In the genomic region with DNA sequence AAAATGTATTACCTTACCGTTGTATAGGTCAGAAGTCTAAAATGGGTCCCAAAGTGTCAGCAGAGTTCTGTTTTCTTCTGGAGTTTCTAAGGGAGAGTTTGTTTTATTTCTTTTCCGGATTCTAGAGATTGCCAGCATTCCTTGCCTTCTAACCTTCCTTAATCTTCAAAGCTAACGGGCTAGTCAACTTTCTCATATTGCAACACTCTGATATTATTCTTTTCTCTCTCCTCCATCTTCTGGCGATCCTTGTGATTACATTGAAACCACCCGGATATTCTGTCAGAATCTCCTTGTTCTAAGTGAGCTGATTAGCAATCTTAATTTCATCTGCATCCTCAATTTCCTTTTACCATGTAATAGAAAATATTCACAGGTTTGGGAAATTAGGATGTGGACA, we compare ENCODE assay signal across 21 cellular contexts. TPM values are rescaled to one million over a fixed set of nuclear protein-coding genes. Genes with fewer than 3 reads are reported as not detected.
DNase-seq lines count a peak whose midpoint lies in the region; ATAC-seq and TF ChIP-seq lines count a peak whose summit lies in the region.
"Had no signal": no experiment of that assay in that cellular context is flagged by ENCODE, and none has a peak within 500 bp of the region (broad histone marks: within the 10 kb centered on the region; RNA-seq: fewer than 3 reads in every experiment).

No MANE protein-coding gene starts in this region.

- peak; percentile 4 for DNase-seq in HuH-7.5 (ENCODE audit: low spot score)
- DNase-seq in cardiac fibroblast (ENCODE audit: low read depth in 2 of 2) = peak; percentile 40 to 49
- peak; percentile 4 for DNase-seq in myocyte (ENCODE audit: low read depth)
- DNase-seq in activated CD8-positive, alpha-beta memory T cell treated with anti-CD3 and anti-CD28 coated beads, Interleukin-2, amount 50 U/mL, for 48 hours = no peak
- DNase-seq in HCEC 1CT = no peak
- DNase-seq in amniotic stem cell (lab: John Stamatoyannopoulos, UW) = no peak
- DNase-seq: AML-193; C1 segment of cervical spinal cord; CD8-positive, alpha-beta T cell; DMS153; GOT3; Kasumi-1; MG63; NCI-H1694 treated with DMSO at 0.1 percent for 48 hours; NCI-H510A treated with DMSO at 0.1 percent for 48 hours; NCI-H774; SJCRH30 had no signal

- TF ChIP-seq CTCF in cardiac fibroblast (IDR thresholded peaks at IDR 0.05; ENCODE audit: low read depth, low read length) = no peak

- no peak overlapping the region for H3K4me3 ChIP-seq in cardiac fibroblast (replicated peaks in 1 of 2; ENCODE audit: low read depth in 2 of 2, low read length in 2 of 2)
- H3K4me3 ChIP-seq: MG63, SJCRH30 had no signal

- no peak for ATAC-seq in SK-N-SH treated with all-trans-retinoic acid at 6 μM for 48 hours
- ATAC-seq: CD8-positive, alpha-beta T cell; HCT116 had no signal

TF ChIP-seq in SK-N-SH treated with all-trans-retinoic acid at 6 μM for 48 hours, 23 proteins besides CTCF, POLR2A, EP300 and RAD21:
- TF ChIP-seq ARNTL (CRISPR knock-in tag; IDR thresholded peaks at IDR 0.05; ENCODE audit: borderline replicate concordance, low read depth) (no peak), CSDC2 (CRISPR knock-in tag; IDR thresholded peaks at IDR 0.05) (no peak), RARB (CRISPR knock-in tag; IDR thresholded peaks at IDR 0.05) (no peak), ESRRG (CRISPR knock-in tag; IDR thresholded peaks at IDR 0.05) (no peak), ZNF565 (CRISPR knock-in tag; conservative IDR thresholded peaks at IDR 0.05; ENCODE audit: low read depth) (no peak), BACH2 (CRISPR knock-in tag; IDR thresholded peaks at IDR 0.05; ENCODE audit: borderline replicate concordance) (no peak), GLIS3 (CRISPR knock-in tag; IDR thresholded peaks at IDR 0.05) (no peak), TCF4 (CRISPR knock-in tag; IDR thresholded peaks at IDR 0.05; ENCODE audit: borderline replicate concordance) (no peak), ZFP30 (CRISPR knock-in tag; IDR thresholded peaks at IDR 0.05) (no peak), ZNF70 (CRISPR knock-in tag; IDR thresholded peaks at IDR 0.05) (no peak)
- TF ChIP-seq, protein P1, sequence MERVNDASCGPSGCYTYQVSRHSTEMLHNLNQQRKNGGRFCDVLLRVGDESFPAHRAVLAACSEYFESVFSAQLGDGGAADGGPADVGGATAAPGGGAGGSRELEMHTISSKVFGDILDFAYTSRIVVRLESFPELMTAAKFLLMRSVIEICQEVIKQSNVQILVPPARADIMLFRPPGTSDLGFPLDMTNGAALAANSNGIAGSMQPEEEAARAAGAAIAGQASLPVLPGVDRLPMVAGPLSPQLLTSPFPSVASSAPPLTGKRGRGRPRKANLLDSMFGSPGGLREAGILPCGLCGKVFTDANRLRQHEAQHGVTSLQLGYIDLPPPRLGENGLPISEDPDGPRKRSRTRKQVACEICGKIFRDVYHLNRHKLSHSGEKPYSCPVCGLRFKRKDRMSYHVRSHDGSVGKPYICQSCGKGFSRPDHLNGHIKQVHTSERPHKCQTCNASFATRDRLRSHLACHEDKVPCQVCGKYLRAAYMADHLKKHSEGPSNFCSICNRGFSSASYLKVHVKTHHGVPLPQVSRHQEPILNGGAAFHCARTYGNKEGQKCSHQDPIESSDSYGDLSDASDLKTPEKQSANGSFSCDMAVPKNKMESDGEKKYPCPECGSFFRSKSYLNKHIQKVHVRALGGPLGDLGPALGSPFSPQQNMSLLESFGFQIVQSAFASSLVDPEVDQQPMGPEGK (CRISPR knock-in tag; IDR thresholded peaks at IDR 0.05; ENCODE audit: borderline replicate concordance) = no peak
- TF ChIP-seq, protein P2, sequence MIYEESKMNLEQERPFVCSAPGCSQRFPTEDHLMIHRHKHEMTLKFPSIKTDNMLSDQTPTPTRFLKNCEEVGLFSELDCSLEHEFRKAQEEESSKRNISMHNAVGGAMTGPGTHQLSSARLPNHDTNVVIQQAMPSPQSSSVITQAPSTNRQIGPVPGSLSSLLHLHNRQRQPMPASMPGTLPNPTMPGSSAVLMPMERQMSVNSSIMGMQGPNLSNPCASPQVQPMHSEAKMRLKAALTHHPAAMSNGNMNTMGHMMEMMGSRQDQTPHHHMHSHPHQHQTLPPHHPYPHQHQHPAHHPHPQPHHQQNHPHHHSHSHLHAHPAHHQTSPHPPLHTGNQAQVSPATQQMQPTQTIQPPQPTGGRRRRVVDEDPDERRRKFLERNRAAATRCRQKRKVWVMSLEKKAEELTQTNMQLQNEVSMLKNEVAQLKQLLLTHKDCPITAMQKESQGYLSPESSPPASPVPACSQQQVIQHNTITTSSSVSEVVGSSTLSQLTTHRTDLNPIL (CRISPR knock-in tag; IDR thresholded peaks at IDR 0.05; ENCODE audit: low read depth) = no peak
- TF ChIP-seq, protein P3, sequence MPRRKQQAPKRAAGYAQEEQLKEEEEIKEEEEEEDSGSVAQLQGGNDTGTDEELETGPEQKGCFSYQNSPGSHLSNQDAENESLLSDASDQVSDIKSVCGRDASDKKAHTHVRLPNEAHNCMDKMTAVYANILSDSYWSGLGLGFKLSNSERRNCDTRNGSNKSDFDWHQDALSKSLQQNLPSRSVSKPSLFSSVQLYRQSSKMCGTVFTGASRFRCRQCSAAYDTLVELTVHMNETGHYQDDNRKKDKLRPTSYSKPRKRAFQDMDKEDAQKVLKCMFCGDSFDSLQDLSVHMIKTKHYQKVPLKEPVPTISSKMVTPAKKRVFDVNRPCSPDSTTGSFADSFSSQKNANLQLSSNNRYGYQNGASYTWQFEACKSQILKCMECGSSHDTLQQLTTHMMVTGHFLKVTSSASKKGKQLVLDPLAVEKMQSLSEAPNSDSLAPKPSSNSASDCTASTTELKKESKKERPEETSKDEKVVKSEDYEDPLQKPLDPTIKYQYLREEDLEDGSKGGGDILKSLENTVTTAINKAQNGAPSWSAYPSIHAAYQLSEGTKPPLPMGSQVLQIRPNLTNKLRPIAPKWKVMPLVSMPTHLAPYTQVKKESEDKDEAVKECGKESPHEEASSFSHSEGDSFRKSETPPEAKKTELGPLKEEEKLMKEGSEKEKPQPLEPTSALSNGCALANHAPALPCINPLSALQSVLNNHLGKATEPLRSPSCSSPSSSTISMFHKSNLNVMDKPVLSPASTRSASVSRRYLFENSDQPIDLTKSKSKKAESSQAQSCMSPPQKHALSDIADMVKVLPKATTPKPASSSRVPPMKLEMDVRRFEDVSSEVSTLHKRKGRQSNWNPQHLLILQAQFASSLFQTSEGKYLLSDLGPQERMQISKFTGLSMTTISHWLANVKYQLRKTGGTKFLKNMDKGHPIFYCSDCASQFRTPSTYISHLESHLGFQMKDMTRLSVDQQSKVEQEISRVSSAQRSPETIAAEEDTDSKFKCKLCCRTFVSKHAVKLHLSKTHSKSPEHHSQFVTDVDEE (CRISPR knock-in tag; IDR thresholded peaks at IDR 0.05) = no peak

RNA-seq across cellular contexts. Expression of a gene that starts 36.2 kb away (rescaled TPM):
- not detected in 2 replicates for total RNA-seq in myocyte
- not detected for polyA plus RNA-seq in myocyte (2012)
- total RNA-seq: CD8-positive, alpha-beta T cell; OCI-LY7; SJCRH30 had no signal
- polyA plus RNA-seq: AG04450 had no signal

Comparison
In these comparisons a context has a peak if more than half of its experiments do, and no peak if none do; other contexts are left out.
1. DNase-seq: peak in HuH-7.5 (single experiment), cardiac fibroblast (2 of 2) and myocyte (single experiment); none in activated CD8-positive, alpha-beta memory T cell treated with anti-CD3 and anti-CD28 coated beads, Interleukin-2, amount 50 U/mL, for 48 hours (single experiment), HCEC 1CT (single experiment) and amniotic stem cell (single experiment).